In the genomic region with DNA sequence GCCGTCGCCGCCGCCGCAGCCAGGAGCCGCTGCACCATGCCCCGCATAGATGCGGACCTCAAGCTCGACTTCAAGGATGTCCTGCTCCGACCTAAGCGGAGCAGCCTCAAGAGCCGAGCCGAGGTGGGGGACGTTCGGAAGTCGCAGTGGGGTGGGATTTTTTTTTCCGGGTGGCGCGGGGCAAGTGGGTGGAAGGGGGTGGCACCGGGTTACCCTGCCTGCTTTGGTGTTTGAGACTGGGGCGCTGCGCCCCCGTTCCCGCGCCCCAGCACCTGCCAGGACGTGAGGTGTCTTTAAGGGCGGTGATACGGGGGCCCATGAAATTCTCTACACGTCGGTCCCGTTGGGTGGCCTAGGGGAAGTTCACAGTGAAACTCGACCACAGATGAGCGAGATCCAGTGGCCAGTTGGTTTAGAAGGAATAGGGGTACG, we compare ENCODE assay signal across 8 cellular contexts. TPM values are rescaled to one million over a fixed set of nuclear protein-coding genes. Genes with fewer than 3 reads are reported as not detected.
DNase-seq lines count a peak whose midpoint lies in the region; ATAC-seq and TF ChIP-seq lines count a peak whose summit lies in the region.

No MANE protein-coding gene starts in this region.

- peak overlapping the region; percentile 74 for H3K4me3 Mint-ChIP-seq in activated CD4-positive, alpha-beta T cell treated with anti-CD3 and anti-CD28 coated beads for 36 hours
- H3K4me3 Mint-ChIP-seq in central memory CD8-positive, alpha-beta T cell, result peak overlapping the region; percentile 81
- peak overlapping the region; percentile 83 for H3K4me3 Mint-ChIP-seq in mesothelial cell of epicardium

- CTCF ChIA-PET in activated CD4-positive, alpha-beta T cell treated with anti-CD3 and anti-CD28 coated beads for 36 hours (lab: Charles Lee), result interaction anchor here (1.1 kb wide), 1 partner anchor 58 kb away, joined by 3 read pairs; no protein-coding TSS in a partner anchor

- H3K27me3 Mint-ChIP-seq in activated CD4-positive, alpha-beta T cell treated with anti-CD3 and anti-CD28 coated beads for 36 hours, result peaks cover 33% of the 10 kb centered on the region
- peaks cover 39% of the 10 kb centered on the region for H3K27me3 Mint-ChIP-seq in central memory CD8-positive, alpha-beta T cell
- peaks cover 13% of the 10 kb centered on the region for H3K27me3 Mint-ChIP-seq in mesothelial cell of epicardium (ENCODE audit: low read depth)

- no peak overlapping the region for H3K27ac ChIP-seq in HL-60 (replicated peaks)

- POLR2A ChIA-PET in activated CD4-positive, alpha-beta T cell treated with anti-CD3 and anti-CD28 coated beads for 36 hours (lab: Charles Lee), result interaction anchor here (0.6 kb wide), 1 partner anchor 987 kb away, joined by 3 read pairs; no protein-coding TSS in a partner anchor

- peak overlapping the region; percentile 8 for H3K27ac Mint-ChIP-seq in activated CD4-positive, alpha-beta T cell treated with anti-CD3 and anti-CD28 coated beads for 36 hours
- H3K27ac Mint-ChIP-seq in central memory CD8-positive, alpha-beta T cell (ENCODE audit: low read depth), result peak overlapping the region; percentile 32
- H3K27ac Mint-ChIP-seq in mesothelial cell of epicardium, result peak overlapping the region; percentile 37

- peak overlapping the region; percentile 49 for H3K4me3 ChIP-seq in HL-60 (replicated peaks; ENCODE audit: insufficient read depth, low read length)

- no peaks in the 10 kb centered on the region for H3K36me3 Mint-ChIP-seq in activated CD4-positive, alpha-beta T cell treated with anti-CD3 and anti-CD28 coated beads for 36 hours (ENCODE audit: low read depth)
- peaks cover 5% of the 10 kb centered on the region for H3K36me3 Mint-ChIP-seq in central memory CD8-positive, alpha-beta T cell (ENCODE audit: insufficient read depth)
- H3K36me3 Mint-ChIP-seq in mesothelial cell of epicardium, result no peaks in the 10 kb centered on the region

- peaks cover 31% of the 10 kb centered on the region for H3K27me3 ChIP-seq in HL-60 (ENCODE audit: insufficient read depth, poor library complexity, severe bottlenecking)

- no peak for DNase-seq in activated CD4-positive, alpha-beta T cell treated with anti-CD3 and anti-CD28 coated beads for 36 hours
- DNase-seq in activated CD4-positive, alpha-beta T cell treated with anti-CD3 and anti-CD28 coated beads for 48 hours, result no peak
- DNase-seq in HL-60 (ENCODE audit: low read depth in 1 of 2, low spot score in 1 of 2) (no peak), mesothelial cell of epicardium (ENCODE audit: low spot score in 2 of 2, unreplicated experiment in 2 of 2) (no peak), 8988T (no peak), NCI-H345 treated with DMSO at 0.1 percent for 48 hours (lab: John Stamatoyannopoulos, UW; ENCODE audit: unreplicated experiment) (no peak), dermis blood vessel endothelial cell (no peak)
- DNase-seq in central memory CD8-positive, alpha-beta T cell (ENCODE audit: low spot score in 2 of 2), result no peak

- intact Hi-C loops in activated CD4-positive, alpha-beta T cell treated with anti-CD3 and anti-CD28 coated beads for 36 hours (cut with DNase I, micrococcal nuclease), result loop anchor here in 1 of 2 experiments (1.0 kb wide), 1 partner anchor 80 kb away; no protein-coding TSS in a partner anchor

- H3K4me1 Mint-ChIP-seq in activated CD4-positive, alpha-beta T cell treated with anti-CD3 and anti-CD28 coated beads for 36 hours, result peaks cover 25% of the 10 kb centered on the region
- peaks cover 14% of the 10 kb centered on the region for H3K4me1 Mint-ChIP-seq in central memory CD8-positive, alpha-beta T cell
- peaks cover 36% of the 10 kb centered on the region for H3K4me1 Mint-ChIP-seq in mesothelial cell of epicardium

- ATAC-seq in activated CD4-positive, alpha-beta T cell treated with anti-CD3 and anti-CD28 coated beads for 36 hours, result peak; percentile 15
- peak; percentile 30 for ATAC-seq in central memory CD8-positive, alpha-beta T cell (replicated peaks; ENCODE audit: extremely low read depth, poor library complexity, severe bottlenecking)

- no peaks in the 10 kb centered on the region for H3K9me3 Mint-ChIP-seq in activated CD4-positive, alpha-beta T cell treated with anti-CD3 and anti-CD28 coated beads for 36 hours (ENCODE audit: low read depth)
- H3K9me3 Mint-ChIP-seq in central memory CD8-positive, alpha-beta T cell, result no peaks in the 10 kb centered on the region
- no peaks in the 10 kb centered on the region for H3K9me3 Mint-ChIP-seq in mesothelial cell of epicardium

- no peak for TF ChIP-seq CTCF in HL-60 (IDR thresholded peaks at IDR 0.05; ENCODE audit: insufficient read depth, low read length)
- no peak for TF ChIP-seq CTCF in mesothelial cell of epicardium (IDR thresholded peaks at IDR 0.05; ENCODE audit: unreplicated experiment)

RNA-seq across cellular contexts. Expression of a gene that starts 0.3 kb away (rescaled TPM):
- 1 to 10 TPM; 1.4 to 1.6 TPM for total RNA-seq in activated CD4-positive, alpha-beta T cell treated with anti-CD3 and anti-CD28 coated beads for 36 hours
- total RNA-seq in mesothelial cell of epicardium (4.0 to 5.2 TPM (median 4.3 TPM) in 3 replicates), dermis blood vessel endothelial cell (26.0 and 29.2 TPM in 2 replicates)
